Comparison of ENCODE assay signal across 9 cellular contexts in the genomic region with DNA sequence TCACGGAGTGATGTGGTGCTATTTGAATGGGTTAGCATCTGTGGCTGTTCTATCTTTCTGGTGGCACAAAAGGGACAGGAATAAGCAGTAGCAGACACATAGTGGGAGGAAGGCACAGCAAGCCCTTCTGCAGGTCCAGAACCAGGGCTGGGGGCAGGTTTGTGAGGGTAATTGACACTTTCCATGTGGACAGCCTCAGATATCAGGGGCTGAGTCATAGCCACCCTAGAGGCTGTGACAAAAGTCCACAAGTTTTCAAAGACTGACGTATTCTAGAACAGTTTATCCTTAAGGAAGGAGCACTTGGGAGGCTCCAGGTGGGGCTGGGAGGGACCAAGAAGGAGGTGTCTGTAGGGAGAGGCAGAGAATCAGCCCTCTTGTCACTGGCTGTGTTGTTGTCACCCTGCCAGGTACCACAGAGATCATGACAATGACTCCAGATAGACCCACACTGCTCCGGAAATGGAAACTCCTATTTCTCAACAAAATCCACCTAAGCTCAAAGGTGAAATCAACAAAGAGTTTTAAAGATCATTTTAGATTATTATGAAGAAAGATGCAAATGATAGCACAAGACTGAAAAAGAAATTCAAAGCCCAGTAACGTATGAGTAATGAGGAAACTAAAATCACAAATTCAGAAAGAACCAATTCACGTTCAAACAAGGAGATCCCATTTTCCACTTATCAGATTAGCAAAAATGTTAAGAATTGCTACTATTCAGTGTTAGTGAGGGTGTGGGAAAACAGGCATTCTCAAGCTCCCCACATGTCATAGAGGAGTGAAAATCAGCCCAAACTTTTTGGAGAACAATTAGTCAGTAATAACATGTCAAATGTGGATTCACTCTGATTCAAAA. TPM values are rescaled to one million over a fixed set of nuclear protein-coding genes. Genes with fewer than 3 reads are reported as not detected.
A peak's percentile ranks its signal among the peaks of the same experiment; 100 is the strongest.
DNase-seq lines count a peak whose midpoint lies in the region; ATAC-seq and TF ChIP-seq lines count a peak whose summit lies in the region.
"Had no signal": no experiment of that assay in that cellular context is flagged by ENCODE, and none has a peak within 500 bp of the region (broad histone marks: within the 10 kb centered on the region; RNA-seq: fewer than 3 reads in every experiment).

No MANE protein-coding gene starts in this region.

- peaks cover 10% of the 10 kb centered on the region for H3K4me1 ChIP-seq in neural progenitor cell

- H3K9ac ChIP-seq in neural progenitor cell = no peak overlapping the region

- no peak overlapping the region for H3K4me3 ChIP-seq in neural progenitor cell

- no peaks in the 10 kb centered on the region for H3K27me3 Mint-ChIP-seq in activated naive CD8-positive, alpha-beta T cell treated with anti-CD3 and anti-CD28 coated beads, Interleukin-2, amount 50 U/mL, for 24 hours
- peaks cover 2% of the 10 kb centered on the region for H3K27me3 Mint-ChIP-seq in neural progenitor cell (ENCODE audit: insufficient read depth, low read depth)
- H3K27me3 Mint-ChIP-seq: dendritic cell treated with granulocyte-macrophage colony-stimulating factor and Interleukin-4, amounts not matched to agents 40 ng/mL and 50 ng/mL, for 4 days had no signal

- DNase-seq in EH (ENCODE audit: low read depth) (peak; percentile 80), neural progenitor cell (ENCODE audit: low spot score) (no peak), inferior parietal cortex (ENCODE audit: extremely low spot score) (no peak), AG08396 (ENCODE audit: low spot score) (no peak), NAMALWA (ENCODE audit: low spot score) (no peak)
- peak; percentile 48 for DNase-seq in activated naive CD8-positive, alpha-beta T cell treated with anti-CD3 and anti-CD28 coated beads, Interleukin-2, amount 50 U/mL, for 24 hours

- H2AFZ ChIP-seq in neural progenitor cell (replicated peaks) = no peak overlapping the region

- H3K79me2 ChIP-seq in neural progenitor cell (ENCODE audit: low read depth) = no peaks in the 10 kb centered on the region

- peak overlapping the region; percentile 80 for H3K27ac Mint-ChIP-seq in activated naive CD8-positive, alpha-beta T cell treated with anti-CD3 and anti-CD28 coated beads, Interleukin-2, amount 50 U/mL, for 24 hours
- peak overlapping the region; percentile 61 for H3K27ac Mint-ChIP-seq in neural progenitor cell
- H3K27ac Mint-ChIP-seq: dendritic cell treated with granulocyte-macrophage colony-stimulating factor and Interleukin-4, amounts not matched to agents 40 ng/mL and 50 ng/mL, for 4 days had no signal

- no peaks in the 10 kb centered on the region for H3F3A ChIP-seq in neural progenitor cell (ENCODE audit: low read depth)

- no peak overlapping the region for H3K4me2 ChIP-seq in neural progenitor cell

- no peaks in the 10 kb centered on the region for H3K27me3 ChIP-seq in neural progenitor cell

- ATAC-seq in HG03432 (IDR thresholded peaks at IDR 0.05; ENCODE audit: unreplicated experiment) (peak; percentile 63), GM21723 (IDR thresholded peaks at IDR 0.05; ENCODE audit: unreplicated experiment) (no peak)
- ATAC-seq in activated naive CD8-positive, alpha-beta T cell treated with anti-CD3 and anti-CD28 coated beads, Interleukin-2, amount 50 U/mL, for 24 hours = peak; percentile 85

- peaks cover 51% of the 10 kb centered on the region for H3K4me1 Mint-ChIP-seq in activated naive CD8-positive, alpha-beta T cell treated with anti-CD3 and anti-CD28 coated beads, Interleukin-2, amount 50 U/mL, for 24 hours
- peaks cover 29% of the 10 kb centered on the region for H3K4me1 Mint-ChIP-seq in neural progenitor cell

- no peaks in the 10 kb centered on the region for H4K20me1 ChIP-seq in neural progenitor cell (ENCODE audit: low read depth)

- TF ChIP-seq CTCF in neural progenitor cell (IDR thresholded peaks at IDR 0.05) = no peak

- H3K9me3 Mint-ChIP-seq in activated naive CD8-positive, alpha-beta T cell treated with anti-CD3 and anti-CD28 coated beads, Interleukin-2, amount 50 U/mL, for 24 hours = no peaks in the 10 kb centered on the region
- no peaks in the 10 kb centered on the region for H3K9me3 Mint-ChIP-seq in neural progenitor cell
- H3K9me3 Mint-ChIP-seq: dendritic cell treated with granulocyte-macrophage colony-stimulating factor and Interleukin-4, amounts not matched to agents 40 ng/mL and 50 ng/mL, for 4 days had no signal

- H3K36me3 Mint-ChIP-seq in activated naive CD8-positive, alpha-beta T cell treated with anti-CD3 and anti-CD28 coated beads, Interleukin-2, amount 50 U/mL, for 24 hours (ENCODE audit: low read depth) = no peaks in the 10 kb centered on the region
- H3K36me3 Mint-ChIP-seq in neural progenitor cell = no peaks in the 10 kb centered on the region

- H3K4me3 Mint-ChIP-seq in activated naive CD8-positive, alpha-beta T cell treated with anti-CD3 and anti-CD28 coated beads, Interleukin-2, amount 50 U/mL, for 24 hours = peak overlapping the region; percentile 5
- H3K4me3 Mint-ChIP-seq in neural progenitor cell = no peak overlapping the region
- H3K4me3 Mint-ChIP-seq: dendritic cell treated with granulocyte-macrophage colony-stimulating factor and Interleukin-4, amounts not matched to agents 40 ng/mL and 50 ng/mL, for 4 days had no signal

- no peak overlapping the region for H3K27ac ChIP-seq in neural progenitor cell

- H3K9me3 ChIP-seq in neural progenitor cell (ENCODE audit: low read depth) = no peaks in the 10 kb centered on the region

- H3K36me3 ChIP-seq in neural progenitor cell = no peaks in the 10 kb centered on the region

RNA-seq across cellular contexts. Expression of a gene that starts 48.3 kb away (rescaled TPM):
- total RNA-seq in neural progenitor cell (ENCODE audit: low replicate concordance) = 26.4 and 31.6 TPM in 2 replicates

Comparison
In these comparisons a context has a peak if more than half of its experiments do, and no peak if none do; other contexts are left out.
1. DNase-seq: peak in EH (single experiment) and activated naive CD8-positive, alpha-beta T cell treated with anti-CD3 and anti-CD28 coated beads, Interleukin-2, amount 50 U/mL, for 24 hours (single experiment); none in neural progenitor cell (single experiment), inferior parietal cortex (single experiment), AG08396 (single experiment) and NAMALWA (single experiment).